Comparison of ENCODE assay signal across 1 cellular context in the genomic region with DNA sequence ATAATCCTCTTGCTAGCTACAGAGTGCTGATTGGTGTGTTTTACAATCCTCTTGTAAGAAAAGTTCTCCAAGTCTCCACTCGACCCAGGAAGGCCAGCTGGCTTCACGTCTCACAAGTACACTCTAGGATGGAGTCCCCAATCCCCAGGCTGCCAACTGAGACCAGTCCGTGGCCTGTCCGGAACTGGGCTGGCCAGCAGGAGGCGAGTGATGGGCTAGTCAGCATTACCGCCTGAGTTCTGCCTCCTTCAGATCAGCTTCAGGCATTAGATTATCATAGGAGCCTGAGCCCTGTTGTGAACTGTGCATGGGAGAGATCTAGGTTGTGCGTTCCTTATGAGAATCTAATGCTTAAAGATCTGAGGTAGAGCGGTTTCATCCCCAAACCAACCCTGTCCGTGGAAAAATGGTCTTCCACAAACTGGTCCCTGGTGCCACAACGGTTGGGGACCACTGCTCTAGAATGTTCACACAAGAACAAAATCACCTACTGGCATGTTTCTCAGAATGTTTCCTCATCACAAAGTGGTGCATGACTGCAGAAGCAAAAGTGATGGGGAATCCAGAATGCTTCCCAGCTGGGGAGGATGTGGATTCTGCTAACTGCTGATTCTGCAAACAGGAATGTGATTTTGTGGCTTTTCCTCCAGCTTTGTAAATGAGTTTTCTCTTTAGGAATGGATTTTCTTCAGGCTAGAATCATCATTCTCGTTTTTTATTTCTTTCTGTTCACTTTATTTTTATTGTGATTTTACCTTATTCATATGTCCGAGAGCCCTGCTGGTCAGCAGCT.
TF ChIP-seq lines count a peak whose summit lies in the region.

No MANE protein-coding gene starts in this region.

TF ChIP-seq in IMR-90, 13 proteins besides CTCF, POLR2A, EP300 and RAD21:
- no peak for TF ChIP-seq BHLHE40 (IDR thresholded peaks at IDR 0.05; ENCODE audit: low read depth, low read length)
- no peak for TF ChIP-seq SMC3 (IDR thresholded peaks at IDR 0.05; ENCODE audit: low read depth, low read length)
- TF ChIP-seq CHD1 (IDR thresholded peaks at IDR 0.05; ENCODE audit: low read depth, low read length), result no peak; the same call in 1 of the 2 replicates
- TF ChIP-seq MAZ (IDR thresholded peaks at IDR 0.05; ENCODE audit: borderline replicate concordance, low read depth, low read length), result no peak
- TF ChIP-seq RFX5 (IDR thresholded peaks at IDR 0.05; ENCODE audit: low read depth, low read length), result no peak
- TF ChIP-seq RCOR1 (IDR thresholded peaks at IDR 0.05; ENCODE audit: insufficient replicate concordance, low read length), result no peak
- TF ChIP-seq MAFK (IDR thresholded peaks at IDR 0.05; ENCODE audit: low read depth, low read length), result peak; percentile 86
- no peak; the same call in 1 of the 2 replicates for TF ChIP-seq NFE2L2 (IDR thresholded peaks at IDR 0.05; ENCODE audit: low read depth, low read length)
- TF ChIP-seq, protein P1, sequence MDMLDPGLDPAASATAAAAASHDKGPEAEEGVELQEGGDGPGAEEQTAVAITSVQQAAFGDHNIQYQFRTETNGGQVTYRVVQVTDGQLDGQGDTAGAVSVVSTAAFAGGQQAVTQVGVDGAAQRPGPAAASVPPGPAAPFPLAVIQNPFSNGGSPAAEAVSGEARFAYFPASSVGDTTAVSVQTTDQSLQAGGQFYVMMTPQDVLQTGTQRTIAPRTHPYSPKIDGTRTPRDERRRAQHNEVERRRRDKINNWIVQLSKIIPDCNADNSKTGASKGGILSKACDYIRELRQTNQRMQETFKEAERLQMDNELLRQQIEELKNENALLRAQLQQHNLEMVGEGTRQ (IDR thresholded peaks at IDR 0.05; ENCODE audit: low read depth, low read length), result no peak
- TF ChIP-seq CEBPB (IDR thresholded peaks at IDR 0.05; ENCODE audit: low read depth, low read length), result peak; percentile 64
- TF ChIP-seq, protein P2, sequence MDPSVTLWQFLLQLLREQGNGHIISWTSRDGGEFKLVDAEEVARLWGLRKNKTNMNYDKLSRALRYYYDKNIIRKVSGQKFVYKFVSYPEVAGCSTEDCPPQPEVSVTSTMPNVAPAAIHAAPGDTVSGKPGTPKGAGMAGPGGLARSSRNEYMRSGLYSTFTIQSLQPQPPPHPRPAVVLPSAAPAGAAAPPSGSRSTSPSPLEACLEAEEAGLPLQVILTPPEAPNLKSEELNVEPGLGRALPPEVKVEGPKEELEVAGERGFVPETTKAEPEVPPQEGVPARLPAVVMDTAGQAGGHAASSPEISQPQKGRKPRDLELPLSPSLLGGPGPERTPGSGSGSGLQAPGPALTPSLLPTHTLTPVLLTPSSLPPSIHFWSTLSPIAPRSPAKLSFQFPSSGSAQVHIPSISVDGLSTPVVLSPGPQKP (IDR thresholded peaks at IDR 0.05; ENCODE audit: borderline replicate concordance, low read depth, low read length), result no peak
- no peak for TF ChIP-seq FOS (IDR thresholded peaks at IDR 0.05; ENCODE audit: low read depth, low read length)
- TF ChIP-seq MXI1 (IDR thresholded peaks at IDR 0.05; ENCODE audit: borderline replicate concordance, low read depth, low read length), result no peak
